ENCODE assay signal across 8 cellular contexts in genomic region chr7:103297837-103298179, GRCh38. TPM values are rescaled to one million over a fixed set of nuclear protein-coding genes. Genes with fewer than 3 reads are reported as not detected.
DNase-seq lines count a peak whose midpoint lies in the region; ATAC-seq and TF ChIP-seq lines count a peak whose summit lies in the region.

No MANE protein-coding gene starts in this region.

- H3K4me3 Mint-ChIP-seq in activated CD4-positive, alpha-beta T cell treated with anti-CD3 and anti-CD28 coated beads for 36 hours: peak overlapping the region; percentile 89

- peaks cover 12% of the 10 kb centered on the region for H3K4me1 ChIP-seq in PC-3 (ENCODE audit: insufficient read depth, low read length)
- peaks cover 8% of the 10 kb centered on the region for H3K4me1 ChIP-seq in fibroblast of lung (ENCODE audit: control insufficient read depth, extremely low read depth, insufficient read depth, low read length)
- H3K4me1 ChIP-seq in skeletal muscle tissue (ENCODE audit: control insufficient read depth in 3 of 3, insufficient read depth in 3 of 3, low read length in 3 of 3): peaks cover 6 to 19% (median 17%) of the 10 kb centered on the region in 3 donors

- H3K27ac ChIP-seq in PC-3 (ENCODE audit: low read length): peak overlapping the region; percentile 39; the same call in 1 of the 2 replicates
- H3K27ac ChIP-seq in fibroblast of lung (ENCODE audit: insufficient read depth, low read length): peak overlapping the region; percentile 95
- H3K27ac ChIP-seq in skeletal muscle tissue (ENCODE audit: low read depth, low read length): peak overlapping the region; percentile 79

- H3K4me3 ChIP-seq in PC-3 (ENCODE audit: low read length) (peak overlapping the region; percentile 93), fibroblast of lung (replicated peaks in 1 of 4; ENCODE audit: control extremely low read depth in 1 of 4, insufficient read depth in 1 of 4, low read depth in 3 of 4, low read length in 4 of 4) (peak overlapping the region; percentile 66 to 96 (median 88)), skeletal muscle tissue (ENCODE audit: low read length in 3 of 3) (peak overlapping the region; percentile 86 to 93 (median 90))

- no peak for ATAC-seq in activated CD4-positive, alpha-beta T cell treated with anti-CD3 and anti-CD28 coated beads for 36 hours
- ATAC-seq in PC-3 (no peak), HG03280 (IDR thresholded peaks at IDR 0.05; ENCODE audit: unreplicated experiment) (no peak)

- H3K79me2 ChIP-seq in PC-3 (ENCODE audit: low read length) (peaks cover 38% of the 10 kb centered on the region), fibroblast of lung (ENCODE audit: control insufficient read depth, insufficient read depth, low read length) (peaks cover 19% of the 10 kb centered on the region)

- no peaks in the 10 kb centered on the region for H3F3A ChIP-seq in PC-3 (ENCODE audit: low read length, unreplicated experiment)

- TF ChIP-seq CTCF in PC-3 (conservative IDR thresholded peaks at IDR 0.05; ENCODE audit: low read depth, low read length) (no peak), fibroblast of lung (conservative IDR thresholded peaks at IDR 0.05 in 1 of 2, IDR thresholded peaks at IDR 0.05 in 1 of 2; ENCODE audit: low read depth in 1 of 2, low read length in 2 of 2) (no peak)

- intact Hi-C loops in activated CD4-positive, alpha-beta T cell treated with anti-CD3 and anti-CD28 coated beads for 36 hours (cut with DNase I, micrococcal nuclease): loop anchor here (1.0 to 10.0 kb wide), 6 partner anchors 18 to 857 kb away; partner anchors contain the start of genes PSMC2 (in 2 of the 2), FAM185A (in 1 of the 2) and NAPEPLD (in 1 of the 2)
- intact Hi-C loops in PC-3 (cut with micrococcal nuclease): loop anchor here (1.0 to 10.0 kb wide), 3 partner anchors 109 to 1617 kb away; no protein-coding TSS in a partner anchor

- H3K36me3 ChIP-seq in PC-3 (ENCODE audit: low read depth, low read length) (peaks cover 23% of the 10 kb centered on the region; the same call in 1 of the 2 replicates), fibroblast of lung (ENCODE audit: control insufficient read depth, insufficient read depth, low read length) (peaks cover 4% of the 10 kb centered on the region), skeletal muscle tissue (ENCODE audit: control insufficient read depth in 3 of 3, insufficient read depth in 3 of 3, low read length in 3 of 3) (peaks cover 22 to 37% (median 27%) of the 10 kb centered on the region in 3 donors)

- H3K27ac Mint-ChIP-seq in activated CD4-positive, alpha-beta T cell treated with anti-CD3 and anti-CD28 coated beads for 36 hours: peak overlapping the region; percentile 93

- H3K9ac ChIP-seq in PC-3 (ENCODE audit: low read length): peak overlapping the region; percentile 93
- H3K9ac ChIP-seq in fibroblast of lung (ENCODE audit: insufficient read depth, low read length): peak overlapping the region; percentile 96
- peak overlapping the region; percentile 80 to 91 (median 86) for H3K9ac ChIP-seq in skeletal muscle tissue (ENCODE audit: low read depth in 1 of 3, low read length in 3 of 3)

- H3K9me3 Mint-ChIP-seq in activated CD4-positive, alpha-beta T cell treated with anti-CD3 and anti-CD28 coated beads for 36 hours (ENCODE audit: low read depth): no peaks in the 10 kb centered on the region

- H3K9me3 ChIP-seq in PC-3 (ENCODE audit: low read length) (no peaks in the 10 kb centered on the region), fibroblast of lung (ENCODE audit: control insufficient read depth, insufficient read depth, low read depth, low read length) (no peaks in the 10 kb centered on the region), skeletal muscle tissue (ENCODE audit: control insufficient read depth in 3 of 3, low read length in 3 of 3) (no peaks in the 10 kb centered on the region)

- peaks cover 31% of the 10 kb centered on the region for H3K36me3 Mint-ChIP-seq in activated CD4-positive, alpha-beta T cell treated with anti-CD3 and anti-CD28 coated beads for 36 hours (ENCODE audit: low read depth)

- BruUV-seq in PC-3 (replicated peaks; lab: Mats Ljungman, UMichigan): no TSS peak

- H2AFZ ChIP-seq in PC-3 (ENCODE audit: low read length) (peak overlapping the region; percentile 79), fibroblast of lung (ENCODE audit: low read length) (peak overlapping the region; percentile 73)

- DNase-seq in activated CD4-positive, alpha-beta T cell treated with anti-CD3 and anti-CD28 coated beads for 36 hours: no peak
- no peak for DNase-seq in activated CD4-positive, alpha-beta T cell treated with anti-CD3 and anti-CD28 coated beads for 48 hours
- DNase-seq in PC-3 (no peak), fibroblast of lung (ENCODE audit: low read depth in 2 of 2) (no peak), NCI-H524 (lab: John Stamatoyannopoulos, UW) (no peak), NK-92 (lab: John Stamatoyannopoulos, UW; ENCODE audit: unreplicated experiment) (no peak)

- H3K4me1 Mint-ChIP-seq in activated CD4-positive, alpha-beta T cell treated with anti-CD3 and anti-CD28 coated beads for 36 hours: peaks cover 36% of the 10 kb centered on the region

- H3K27me3 Mint-ChIP-seq in activated CD4-positive, alpha-beta T cell treated with anti-CD3 and anti-CD28 coated beads for 36 hours: no peaks in the 10 kb centered on the region

- POLR2A ChIA-PET in activated CD4-positive, alpha-beta T cell treated with anti-CD3 and anti-CD28 coated beads for 36 hours (lab: Charles Lee): no interaction called here
- POLR2A ChIA-PET in PC-3 (lab: Charles Lee; ENCODE audit: unreplicated experiment): no interaction called here

- CTCF ChIA-PET in activated CD4-positive, alpha-beta T cell treated with anti-CD3 and anti-CD28 coated beads for 36 hours (lab: Charles Lee): interaction anchor here (0.7 to 2.5 kb wide), 5 partner anchors 8 to 224 kb away, joined by 3 to 6 read pairs (median 4); partner anchors contain the start of gene ARMC10
- CTCF ChIA-PET in PC-3 (lab: Charles Lee): no interaction called here

- no peaks in the 10 kb centered on the region for H3K9me2 ChIP-seq in PC-3 (replicated peaks; ENCODE audit: low read length)

- H3K4me2 ChIP-seq in PC-3 (ENCODE audit: low read length): peak overlapping the region; percentile 89
- peak overlapping the region; percentile 91 for H3K4me2 ChIP-seq in fibroblast of lung (ENCODE audit: extremely low read depth, insufficient read depth, low read length)

- H4K20me1 ChIP-seq in PC-3 (ENCODE audit: low read length) (no peaks in the 10 kb centered on the region), fibroblast of lung (ENCODE audit: control insufficient read depth, extremely low read depth, insufficient read depth, low read length) (no peaks in the 10 kb centered on the region)

- no peaks in the 10 kb centered on the region for H3K27me3 ChIP-seq in PC-3 (ENCODE audit: low read length)
- no peaks in the 10 kb centered on the region for H3K27me3 ChIP-seq in fibroblast of lung (ENCODE audit: control insufficient read depth, insufficient read depth, low read length)
- no peaks in the 10 kb centered on the region for H3K27me3 ChIP-seq in skeletal muscle tissue (ENCODE audit: control insufficient read depth in 3 of 3, insufficient read depth in 3 of 3, low read length in 3 of 3)

RNA-seq across cellular contexts. Expression of gene PMPCB, which starts 0.6 kb away (rescaled TPM):
- 10 to 100 TPM; 70.7 to 86.9 TPM for total RNA-seq in activated CD4-positive, alpha-beta T cell treated with anti-CD3 and anti-CD28 coated beads for 36 hours
- total RNA-seq in PC-3 (2014; rRNA removed) (49.6 and 64.4 TPM in 2 replicates), fibroblast of lung (62.8 and 63.4 TPM in 2 replicates), skeletal muscle tissue (53.8 TPM)
- 89.6 and 94.4 TPM in 2 replicates for polyA plus RNA-seq in fibroblast of lung
- polyA plus RNA-seq in fibroblast of lung (2012): 60.3 and 62.1 TPM in 2 replicates
- polyA minus RNA-seq in fibroblast of lung (ENCODE audit: low replicate concordance): 8.7 and 15.2 TPM in 2 replicates

RNA-seq across cellular contexts. Expression of gene DNAJC2, which starts 46.8 kb away (rescaled TPM):
- total RNA-seq in activated CD4-positive, alpha-beta T cell treated with anti-CD3 and anti-CD28 coated beads for 36 hours: 10 to 100 TPM; 50.0 to 56.2 TPM
- 21.7 and 30.6 TPM in 2 replicates for total RNA-seq in PC-3 (2014; rRNA removed)
- 13.6 and 15.0 TPM in 2 replicates for total RNA-seq in fibroblast of lung
- 22.0 and 24.4 TPM in 2 replicates for polyA plus RNA-seq in fibroblast of lung
- polyA plus RNA-seq in fibroblast of lung (2012): 22.0 and 22.9 TPM in 2 replicates
- 0.44 and 1.1 TPM in 2 replicates for polyA minus RNA-seq in fibroblast of lung (ENCODE audit: low replicate concordance)
- total RNA-seq in skeletal muscle tissue: 8.9 TPM

RNA-seq across cellular contexts. Expression of gene PSMC2, which starts 49.6 kb away (rescaled TPM):
- total RNA-seq in activated CD4-positive, alpha-beta T cell treated with anti-CD3 and anti-CD28 coated beads for 36 hours: 100 to 1,000 TPM; 145 to 161 TPM
- 190 and 237 TPM in 2 replicates for total RNA-seq in PC-3 (2014; rRNA removed)
- total RNA-seq in fibroblast of lung: 144 and 175 TPM in 2 replicates
- polyA plus RNA-seq in fibroblast of lung: 305 and 340 TPM in 2 replicates
- polyA plus RNA-seq in fibroblast of lung (2012): 203 and 236 TPM in 2 replicates
- 8.7 and 23.6 TPM in 2 replicates for polyA minus RNA-seq in fibroblast of lung (ENCODE audit: low replicate concordance)
- 131 TPM for total RNA-seq in skeletal muscle tissue

Comparison
In these comparisons a context has a peak if more than half of its experiments do, and no peak if none do; other contexts are left out.
1. H3K27ac ChIP-seq: peak in every context shown above with its lines; median percentile 95 in fibroblast of lung; 79 in skeletal muscle tissue; 39 in PC-3.